Comparison of ENCODE assay signal across 18 cellular contexts in genomic region chr10:123742751-123743440, GRCh38.
DNase-seq lines count a peak whose midpoint lies in the region; ATAC-seq, FAIRE-seq and TF ChIP-seq lines count a peak whose summit lies in the region.
"Had no signal": no experiment of that assay in that cellular context is flagged by ENCODE, and none has a peak within 500 bp of the region (broad histone marks: within the 10 kb centered on the region; RNA-seq: fewer than 3 reads in every experiment).

No MANE protein-coding gene starts in this region.

- ATAC-seq in GM23338 = peak; percentile 23; the same call in 2 of the 3 replicates
- peak; percentile 56 for ATAC-seq in GM12878
- ATAC-seq: CD8-positive, alpha-beta T cell; PC-3 had no signal

- H3K4me1 Mint-ChIP-seq in GM23338 = peaks cover 19% of the 10 kb centered on the region
- no peaks in the 10 kb centered on the region for H3K4me1 Mint-ChIP-seq in Calu3 (ENCODE audit: low read depth, unreplicated experiment)
- H3K4me1 Mint-ChIP-seq: B cell had no signal

- no peak overlapping the region for H3K23ac ChIP-seq in trophoblast cell (ENCODE audit: low read length)

- no peak overlapping the region for H3K4me2 ChIP-seq in GM23338
- no peak overlapping the region for H3K4me2 ChIP-seq in GM12878 (ENCODE audit: control insufficient read depth, insufficient read depth)
- peak overlapping the region; percentile 40 for H3K4me2 ChIP-seq in trophoblast cell (ENCODE audit: low read length)

- intact Hi-C loops in GM12878 (cut with micrococcal nuclease; ENCODE audit: unreplicated experiment) (loop anchor here (10.0 kb wide), 1 partner anchor 222 kb away; no protein-coding TSS in a partner anchor), Calu3 (cut with micrococcal nuclease; ENCODE audit: unreplicated experiment) (no loop called here)

- SMC1A ChIA-PET in GM12878 (lab: Charles Lee; ENCODE audit: uncharacterized antibody, unreplicated experiment) = interaction anchor here (1.0 to 2.0 kb wide), 4 partner anchors 9 to 224 kb away, joined by 3 to 8 read pairs (median 5); no protein-coding TSS in a partner anchor

- H3K9me2 ChIP-seq in GM23338 (ENCODE audit: insufficient read depth) = no peaks in the 10 kb centered on the region

- TF ChIP-seq RAD21 in GM12878 (IDR thresholded peaks at IDR 0.05; ENCODE audit: insufficient read depth, low read depth, low read length) = 0 out of 2 replicates have a peak, but pooled peaks have one; percentile 30

- POLR2A ChIA-PET in GM12878 (lab: Charles Lee) = no interaction called here

- H3K4me3 Mint-ChIP-seq in GM23338 (no peak overlapping the region), Calu3 (ENCODE audit: low read depth, unreplicated experiment) (no peak overlapping the region)
- H3K4me3 Mint-ChIP-seq: B cell; CD8-positive, alpha-beta T cell had no signal

- H3K9me3 ChIP-seq in GM12878 (replicated peaks; ENCODE audit: control insufficient read depth, insufficient read depth, low read length) = no peaks in the 10 kb centered on the region
- H3K9me3 ChIP-seq in trophoblast cell (ENCODE audit: insufficient read depth, low read depth, low read length) = no peaks in the 10 kb centered on the region

- H3K9me3 Mint-ChIP-seq in GM23338 (no peaks in the 10 kb centered on the region), Calu3 (ENCODE audit: low read depth, unreplicated experiment) (no peaks in the 10 kb centered on the region)
- H3K9me3 Mint-ChIP-seq: CD8-positive, alpha-beta T cell had no signal

- H3K27ac Mint-ChIP-seq in GM23338 (no peak overlapping the region), Calu3 (ENCODE audit: unreplicated experiment) (no peak overlapping the region)
- H3K27ac Mint-ChIP-seq: B cell; CD8-positive, alpha-beta T cell had no signal

- H3K4ac ChIP-seq in trophoblast cell (ENCODE audit: low read depth, low read length) = no peak overlapping the region

- WGBS in GM12878 (ENCODE audit: insufficient coverage, insufficient replicate concordance, low lambda C conversion rate, missing lambda C conversion rate) = 23% methylated on average over 10 of the region's 10 CpGs
- no CpG with 5 or more reads among the region's 10 CpGs for WGBS in trophoblast cell (ENCODE audit: extremely low coverage, insufficient coverage, insufficient read length)

- H3K79me1 ChIP-seq in trophoblast cell (ENCODE audit: low read length) = peaks cover 5% of the 10 kb centered on the region

- H2AK5ac ChIP-seq in trophoblast cell (ENCODE audit: low read length) = peak overlapping the region; percentile 8

- H3K4me3 ChIP-seq in GM23338 = no peak overlapping the region
- H3K4me3 ChIP-seq in GM12878 = no peak overlapping the region
- H3K4me3 ChIP-seq in trophoblast cell (ENCODE audit: low read depth, low read length) = no peak overlapping the region

- H4K20me1 ChIP-seq in GM23338 (replicated peaks; ENCODE audit: insufficient read depth) (no peaks in the 10 kb centered on the region), GM12878 (ENCODE audit: control insufficient read depth, insufficient read depth) (no peaks in the 10 kb centered on the region)

- no peak overlapping the region for H3K27ac ChIP-seq in GM23338 (ENCODE audit: low read depth)
- H3K27ac ChIP-seq in GM12878 (ENCODE audit: control insufficient read depth, insufficient read depth) = no peak overlapping the region
- H3K27ac ChIP-seq in trophoblast cell (ENCODE audit: low read depth, low read length) = peak overlapping the region; percentile 82

- peak overlapping the region; percentile 2 for H4K8ac ChIP-seq in trophoblast cell (ENCODE audit: low read depth, low read length)

- CTCF ChIA-PET in GM12878 (lab: Yijun Ruan, JAX) = interaction anchor here (0.6 to 2.5 kb wide), 4 partner anchors 9 to 224 kb away, joined by 3 to 14 read pairs (median 6); no protein-coding TSS in a partner anchor
- CTCF ChIA-PET in Calu3 (lab: Charles Lee) = interaction anchor here (0.5 kb wide), 1 partner anchor 1763 kb away, joined by 3 read pairs; no protein-coding TSS in a partner anchor

- H3K4me1 ChIP-seq in GM23338 (ENCODE audit: insufficient read depth) (peaks cover 16% of the 10 kb centered on the region), GM12878 (ENCODE audit: control insufficient read depth, insufficient read depth, low read length) (no peaks in the 10 kb centered on the region), trophoblast cell (ENCODE audit: control insufficient read depth in 1 of 2, insufficient read depth in 2 of 2, low read length in 2 of 2) (peaks cover 19 to 20% of the 10 kb centered on the region in 2 experiments)

- H3K36me3 Mint-ChIP-seq in GM23338 (ENCODE audit: low read depth) (no peaks in the 10 kb centered on the region), Calu3 (ENCODE audit: insufficient read depth, unreplicated experiment) (no peaks in the 10 kb centered on the region)
- H3K36me3 Mint-ChIP-seq: CD8-positive, alpha-beta T cell had no signal

- DNase-seq in NCI-H2171 treated with DMSO at 0.1 percent for 48 hours (lab: John Stamatoyannopoulos, UW) = peak; percentile 25
- DNase-seq in NCI-H2171 (lab: John Stamatoyannopoulos, UW) = no peak
- no peak for DNase-seq in GM23338 (ENCODE audit: low spot score)
- DNase-seq in GM12878 (ENCODE audit: low read depth, low spot score) = no peak
- DNase-seq in trophoblast cell = peak in 1 of 2 donors; percentile 2
- DNase-seq in NCI-H1105 treated with DMSO at 0.1 percent for 48 hours (lab: John Stamatoyannopoulos, UW) = no peak
- DNase-seq in Calu3 = no peak
- no peak for DNase-seq in GOT3 (lab: John Stamatoyannopoulos, UW)
- DNase-seq: KG1, MV-4-11, NCI-H1436, NCI-H1930, NCI-H748 treated with DMSO at 0.1 percent for 48 hours, PC-3, RPMI8226, SHP77 treated with DMSO at 0.1 percent for 48 hours had no signal

- H2AFZ ChIP-seq in GM23338 = no peak overlapping the region
- no peak overlapping the region for H2AFZ ChIP-seq in GM12878 (ENCODE audit: control insufficient read depth, low read depth, low read length)
- no peak overlapping the region for H2AFZ ChIP-seq in trophoblast cell (ENCODE audit: insufficient read depth, low read length, poor library complexity)

- H4K12ac ChIP-seq in trophoblast cell (ENCODE audit: low read depth, low read length) = no peak overlapping the region

- no peak for TF ChIP-seq POLR2A in GM12878 (IDR thresholded peaks at IDR 0.05; ENCODE audit: low read depth, low read length)

- peak overlapping the region; percentile 8 for H2BK120ac ChIP-seq in trophoblast cell (ENCODE audit: insufficient read depth, low read length, poor library complexity)

- peak overlapping the region; percentile 6 for H3K18ac ChIP-seq in trophoblast cell (ENCODE audit: low read length)

- in situ Hi-C loops in GM12878 (cut with MboI) = no loop called here

- peaks cover 6% of the 10 kb centered on the region for H3K27me3 Mint-ChIP-seq in GM23338 (ENCODE audit: insufficient read depth, low read depth, poor library complexity)
- peaks cover 44% of the 10 kb centered on the region for H3K27me3 Mint-ChIP-seq in Calu3 (ENCODE audit: unreplicated experiment)

- H3K27me3 ChIP-seq in GM23338 (ENCODE audit: insufficient read depth) (no peaks in the 10 kb centered on the region), GM12878 (replicated peaks in 1 of 2; ENCODE audit: control insufficient read depth in 2 of 2, insufficient read depth in 2 of 2, low read length in 1 of 2) (peaks cover 2% of the 10 kb centered on the region in 2 experiments; a peak in 3 of 4 replicates), trophoblast cell (ENCODE audit: insufficient read depth, low read length) (no peaks in the 10 kb centered on the region)

- peak overlapping the region; percentile 29 for H2BK12ac ChIP-seq in trophoblast cell (ENCODE audit: low read length)

- no TSS peak for BruUV-seq in GM12878 (replicated peaks; lab: Mats Ljungman, UMichigan)
- BruUV-seq in Calu3 (replicated peaks; lab: Mats Ljungman, UMichigan) = no TSS peak

- no peaks in the 10 kb centered on the region for H3F3A ChIP-seq in GM23338 (replicated peaks; ENCODE audit: low read depth)

- peak in 1 of 2 experiments; percentile 43; a peak in 2 of 4 replicates for TF ChIP-seq CTCF in GM23338 (conservative IDR thresholded peaks at IDR 0.05; ENCODE audit: low read depth in 2 of 2)
- TF ChIP-seq CTCF in GM12878 (IDR thresholded peaks at IDR 0.05 in 2 of 3, conservative IDR thresholded peaks at IDR 0.05 in 1 of 3; ENCODE audit: control insufficient read depth in 2 of 3, extremely low read depth in 1 of 3, insufficient read depth in 1 of 3, low read depth in 3 of 3, low read length in 3 of 3) = peak in 1 of 3 experiments; percentile 37; a peak in 2 of 6 replicates
- no peak for TF ChIP-seq CTCF in Calu3 (IDR thresholded peaks at IDR 0.05; ENCODE audit: unreplicated experiment)

- no peak overlapping the region for H2BK5ac ChIP-seq in trophoblast cell (ENCODE audit: low read depth, low read length, poor library complexity)

- RAD21 ChIA-PET in GM12878 (lab: Charles Lee; ENCODE audit: unreplicated experiment) = interaction anchor here (1.4 kb wide), 2 partner anchors 36 to 222 kb away, joined by 3 to 9 read pairs; no protein-coding TSS in a partner anchor

- no peak for TF ChIP-seq EP300 in GM12878 (IDR thresholded peaks at IDR 0.05; ENCODE audit: borderline replicate concordance in 1 of 2, control insufficient read depth in 1 of 2, low read depth in 2 of 2, low read length in 2 of 2)

- peak overlapping the region; percentile 40 for H4K91ac ChIP-seq in trophoblast cell (ENCODE audit: low read depth, low read length)

- H3K14ac ChIP-seq in trophoblast cell (ENCODE audit: low read length) = peak overlapping the region; percentile 4

- H3K36me3 ChIP-seq in GM23338 (ENCODE audit: insufficient read depth) (no peaks in the 10 kb centered on the region), GM12878 (ENCODE audit: control insufficient read depth in 2 of 2, insufficient read depth in 2 of 2, low read length in 1 of 2) (no peaks in the 10 kb centered on the region), trophoblast cell (ENCODE audit: control insufficient read depth in 1 of 2, insufficient read depth in 2 of 2, low read length in 2 of 2) (no peaks in the 10 kb centered on the region)

- H3K79me2 ChIP-seq in GM23338 (replicated peaks; ENCODE audit: insufficient read depth) (no peaks in the 10 kb centered on the region), GM12878 (ENCODE audit: control insufficient read depth, insufficient read depth, low read length) (no peaks in the 10 kb centered on the region), trophoblast cell (ENCODE audit: control insufficient read depth, insufficient read depth, low read length, poor library complexity) (no peaks in the 10 kb centered on the region)

- no peak overlapping the region for H3K9ac ChIP-seq in GM12878 (ENCODE audit: control insufficient read depth, insufficient read depth, low read length)
- no peak overlapping the region for H3K9ac ChIP-seq in trophoblast cell (ENCODE audit: low read length)

- FAIRE-seq in GM12878 (lab: Jason Lieb, UNC) = no peak

TF ChIP-seq in GM23338, 12 proteins besides CTCF, POLR2A, EP300 and RAD21 (continues in another document):
- TF ChIP-seq EZH2 (IDR thresholded peaks at IDR 0.05; ENCODE audit: low read depth, unreplicated experiment) = no peak
- no peak for TF ChIP-seq POLR2AphosphoS5 (IDR thresholded peaks at IDR 0.05; ENCODE audit: low read depth)
- no peak for TF ChIP-seq ZNF114 (CRISPR knock-in tag; IDR thresholded peaks at IDR 0.05)

TF ChIP-seq in GM12878, 131 proteins besides CTCF, POLR2A, EP300 and RAD21 (continues in another document):
- TF ChIP-seq IKZF1 (conservative IDR thresholded peaks at IDR 0.05) (no peak), GABPA (IDR thresholded peaks at IDR 0.05; ENCODE audit: low read depth) (no peak), RFX5 (IDR thresholded peaks at IDR 0.05; ENCODE audit: low read depth, low read length) (no peak), ZSCAN29 (IDR thresholded peaks at IDR 0.05) (no peak)
